28 cellular contexts compared by ENCODE assay signal in genomic region chr22:49325531-49326395, GRCh38.
A peak's percentile ranks its signal among the peaks of the same experiment; 100 is the strongest.
DNase-seq lines count a peak whose midpoint lies in the region; ATAC-seq, FAIRE-seq and TF ChIP-seq lines count a peak whose summit lies in the region.
"Had no signal": no experiment of that assay in that cellular context is flagged by ENCODE, and none has a peak within 500 bp of the region (broad histone marks: within the 10 kb centered on the region; RNA-seq: fewer than 3 reads in every experiment).

No MANE protein-coding gene starts in this region.

- H3K27me3 Mint-ChIP-seq in endodermal cell (ENCODE audit: insufficient read depth): no peaks in the 10 kb centered on the region
- peaks cover 4% of the 10 kb centered on the region for H3K27me3 Mint-ChIP-seq in osteocyte (ENCODE audit: unreplicated experiment)
- peaks cover 36% of the 10 kb centered on the region for H3K27me3 Mint-ChIP-seq in activated T-cell treated with anti-CD3 and anti-CD28 coated beads, Interleukin-2, amount 50 U/mL, for 4 hours (ENCODE audit: low read depth)

- H2AK5ac ChIP-seq in trophoblast cell (ENCODE audit: low read length): no peak overlapping the region

- 67% methylated on average over 18 of the region's 25 CpGs for WGBS in right lobe of liver (ENCODE audit: insufficient coverage, low coverage, low lambda C conversion rate, missing lambda C conversion rate)
- WGBS in HepG2 (ENCODE audit: low lambda C conversion rate): 12% methylated on average over 14 of the region's 25 CpGs
- WGBS in endodermal cell (ENCODE audit: insufficient coverage in 1 of 2, insufficient read length in 1 of 2), 2 experiments: 92 to 93% methylated on average over 18 to 25 of the region's 25 CpGs
- WGBS in trophoblast cell (ENCODE audit: extremely low coverage, insufficient coverage, insufficient read length): no CpG with 5 or more reads among the region's 25 CpGs

- no peak overlapping the region for H4K91ac ChIP-seq in trophoblast cell (ENCODE audit: low read depth, low read length)

- FAIRE-seq in HepG2 (lab: Jason Lieb, UNC): no peak
- FAIRE-seq: bronchial epithelial cell, D721Med, K562 had no signal

- H3K4ac ChIP-seq in trophoblast cell (ENCODE audit: low read depth, low read length): no peak overlapping the region

- H3K9me3 Mint-ChIP-seq in endodermal cell (no peaks in the 10 kb centered on the region), osteocyte (ENCODE audit: unreplicated experiment) (peaks cover 12% of the 10 kb centered on the region)
- H3K9me3 Mint-ChIP-seq in activated T-cell treated with anti-CD3 and anti-CD28 coated beads, Interleukin-2, amount 50 U/mL, for 4 hours: peaks cover 8% of the 10 kb centered on the region

- no peak overlapping the region for H4K12ac ChIP-seq in trophoblast cell (ENCODE audit: low read depth, low read length)

- no peaks in the 10 kb centered on the region for H4K20me1 ChIP-seq in HepG2 (ENCODE audit: insufficient read depth, low read length)

- ATAC-seq in right lobe of liver (no peak), HepG2 (no peak)
- no peak for ATAC-seq in activated T-cell treated with anti-CD3 and anti-CD28 coated beads, Interleukin-2, amount 50 U/mL, for 4 hours
- ATAC-seq: K562 had no signal

- no peak overlapping the region for H3K23ac ChIP-seq in trophoblast cell (ENCODE audit: low read length)

- H3K9me3 ChIP-seq in right lobe of liver: no peaks in the 10 kb centered on the region
- peaks cover 10% of the 10 kb centered on the region; the same call in 1 of the 2 replicates for H3K9me3 ChIP-seq in HepG2 (ENCODE audit: low read length)
- no peaks in the 10 kb centered on the region for H3K9me3 ChIP-seq in endodermal cell (ENCODE audit: control insufficient read depth, low read length)
- no peaks in the 10 kb centered on the region for H3K9me3 ChIP-seq in vagina
- no peaks in the 10 kb centered on the region for H3K9me3 ChIP-seq in trophoblast cell (ENCODE audit: insufficient read depth, low read depth, low read length)
- H3K9me3 ChIP-seq: MG63 had no signal

- intact Hi-C loops in right lobe of liver (cut with DNase I) (no loop called here), HepG2 (cut with micrococcal nuclease; ENCODE audit: unreplicated experiment) (no loop called here), vagina (cut with DNase I) (no loop called here)

- no peak overlapping the region for H3K4me3 Mint-ChIP-seq in endodermal cell
- H3K4me3 Mint-ChIP-seq in osteocyte (ENCODE audit: unreplicated experiment): no peak overlapping the region
- no peak overlapping the region for H3K4me3 Mint-ChIP-seq in activated T-cell treated with anti-CD3 and anti-CD28 coated beads, Interleukin-2, amount 50 U/mL, for 4 hours
- H3K4me3 Mint-ChIP-seq: activated T-cell treated with anti-CD3 and anti-CD28 coated beads, Interleukin-2, amount 50 U/mL, for 72 hours; CD14-positive monocyte; memory B cell had no signal

- H3K79me2 ChIP-seq in HepG2 (ENCODE audit: insufficient read depth, low read length) (no peaks in the 10 kb centered on the region), trophoblast cell (ENCODE audit: control insufficient read depth, insufficient read depth, low read length, poor library complexity) (no peaks in the 10 kb centered on the region)

- H3K36me3 Mint-ChIP-seq in endodermal cell (ENCODE audit: low read depth): no peaks in the 10 kb centered on the region
- no peaks in the 10 kb centered on the region for H3K36me3 Mint-ChIP-seq in osteocyte (ENCODE audit: unreplicated experiment)
- H3K36me3 Mint-ChIP-seq in activated T-cell treated with anti-CD3 and anti-CD28 coated beads, Interleukin-2, amount 50 U/mL, for 4 hours (ENCODE audit: insufficient read depth): no peaks in the 10 kb centered on the region
- H3K36me3 Mint-ChIP-seq: CD14-positive monocyte, memory B cell had no signal

- no peak for TF ChIP-seq EP300 in HepG2 (IDR thresholded peaks at IDR 0.05; ENCODE audit: low read depth in 2 of 2, low read length in 2 of 2)
- no peak for TF ChIP-seq EP300 in HepG2 (CRISPR knock-in tag; IDR thresholded peaks at IDR 0.05; ENCODE audit: borderline replicate concordance)

- no peak overlapping the region for H2BK12ac ChIP-seq in trophoblast cell (ENCODE audit: low read length)

- H3K4me1 ChIP-seq in right lobe of liver (no peaks in the 10 kb centered on the region), HepG2 (ENCODE audit: insufficient read depth, low read length) (no peaks in the 10 kb centered on the region), endodermal cell (ENCODE audit: control insufficient read depth, insufficient read depth, low read length) (no peaks in the 10 kb centered on the region), vagina (no peaks in the 10 kb centered on the region), trophoblast cell (ENCODE audit: control insufficient read depth in 1 of 2, insufficient read depth in 2 of 2, low read length in 2 of 2) (no peaks in the 10 kb centered on the region)

- H3K14ac ChIP-seq in trophoblast cell (ENCODE audit: low read length): no peak overlapping the region

- no peak for TF ChIP-seq RAD21 in HepG2 (CRISPR knock-in tag; IDR thresholded peaks at IDR 0.05)

- H3K4me2 ChIP-seq in HepG2 (ENCODE audit: low read depth, low read length): no peak overlapping the region
- H3K4me2 ChIP-seq in trophoblast cell (ENCODE audit: low read length): no peak overlapping the region

- POLR2A ChIA-PET in HepG2 (lab: Yijun Ruan, JAX): no interaction called here

- DNase-seq in right lobe of liver (peak in 2 of 3 donors; percentile 6 to 36), HepG2 (ENCODE audit: low spot score) (no peak), endodermal cell (peak; percentile 23), osteocyte (ENCODE audit: extremely low spot score, unreplicated experiment) (peak; percentile 68), vagina (ENCODE audit: extremely low spot score in 2 of 2) (peak; percentile 64 to 65), trophoblast cell (no peak), dermis blood vessel endothelial cell (no peak)
- DNase-seq in activated T-cell treated with anti-CD3 and anti-CD28 coated beads, Interleukin-2, amount 50 U/mL, for 4 hours: no peak
- DNase-seq: activated naive CD4-positive, alpha-beta T cell treated with anti-CD3 and anti-CD28 coated beads, Interleukin-2, amount 50 U/mL, for 16 hours; amygdala; cortex of kidney; MG63; NCI-H1417; NCI-H2081; NCI-H345; NCI-H774; nucleus accumbens; SHP77; stimulated activated CD4-positive, alpha-beta T cell treated with anti-CD3 and anti-CD28 coated beads, Interleukin-4, amount 100 ng/mL, for 24 hours; stimulated activated naive CD4-positive, alpha-beta T cell treated with Interleukin-2 at 50 U/mL for 16 hours; SW 1271; T1000 had no signal

- CTCF ChIA-PET in HepG2 (lab: Yijun Ruan, JAX; ENCODE audit: low intra/inter-chr PET ratio, low total read pairs): no interaction called here

- no peak overlapping the region for H2AFZ ChIP-seq in HepG2 (ENCODE audit: low read length)
- H2AFZ ChIP-seq in trophoblast cell (ENCODE audit: insufficient read depth, low read length, poor library complexity): no peak overlapping the region

- no peak overlapping the region for H2BK120ac ChIP-seq in trophoblast cell (ENCODE audit: insufficient read depth, low read length, poor library complexity)

- no peaks in the 10 kb centered on the region for H3K36me3 ChIP-seq in right lobe of liver
- H3K36me3 ChIP-seq in HepG2 (replicated peaks in 1 of 2; ENCODE audit: control insufficient read depth in 1 of 2, insufficient read depth in 2 of 2, low read length in 2 of 2): no peaks in the 10 kb centered on the region
- H3K36me3 ChIP-seq in endodermal cell (ENCODE audit: control insufficient read depth, insufficient read depth, low read length): no peaks in the 10 kb centered on the region
- H3K36me3 ChIP-seq in vagina: no peaks in the 10 kb centered on the region
- H3K36me3 ChIP-seq in trophoblast cell (ENCODE audit: control insufficient read depth in 1 of 2, insufficient read depth in 2 of 2, low read length in 2 of 2): no peaks in the 10 kb centered on the region
- H3K36me3 ChIP-seq: MG63 had no signal

- TF ChIP-seq POLR2A in right lobe of liver (IDR thresholded peaks at IDR 0.05) (no peak), HepG2 (IDR thresholded peaks at IDR 0.05; ENCODE audit: insufficient read depth in 1 of 2, low read depth in 2 of 2, low read length in 2 of 2) (no peak), vagina (IDR thresholded peaks at IDR 0.05) (no peak)

- H3K27me3 ChIP-seq in right lobe of liver: no peaks in the 10 kb centered on the region
- peaks cover 7 to 43% of the 10 kb centered on the region in 2 experiments; a peak in 4 of 5 replicates for H3K27me3 ChIP-seq in HepG2 (ENCODE audit: control insufficient read depth in 1 of 2, insufficient read depth in 2 of 2, low read length in 2 of 2)
- H3K27me3 ChIP-seq in endodermal cell (ENCODE audit: control insufficient read depth, insufficient read depth, low read length, poor library complexity, severe bottlenecking): no peaks in the 10 kb centered on the region
- H3K27me3 ChIP-seq in vagina: no peaks in the 10 kb centered on the region
- H3K27me3 ChIP-seq in trophoblast cell (ENCODE audit: insufficient read depth, low read length): no peaks in the 10 kb centered on the region

- H3K9ac ChIP-seq in HepG2 (ENCODE audit: insufficient read depth, low read depth, low read length) (no peak overlapping the region), endodermal cell (ENCODE audit: extremely low read depth, low read length, poor library complexity, severe bottlenecking) (no peak overlapping the region), trophoblast cell (ENCODE audit: low read length) (no peak overlapping the region)

- H3K27ac ChIP-seq in right lobe of liver (no peak overlapping the region), HepG2 (ENCODE audit: extremely low read length, insufficient read depth, low read length) (no peak overlapping the region), endodermal cell (ENCODE audit: low read depth, low read length) (no peak overlapping the region), vagina (no peak overlapping the region), trophoblast cell (ENCODE audit: low read depth, low read length) (no peak overlapping the region)

- in situ Hi-C loops in HepG2 (cut with HindIII; ENCODE audit: extremely low pct_ligation_motif_present, low pct_unique_long_range_greater_than_20kb): no loop called here

- no peaks in the 10 kb centered on the region for H3K79me1 ChIP-seq in trophoblast cell (ENCODE audit: low read length)

- TF ChIP-seq CTCF in right lobe of liver (IDR thresholded peaks at IDR 0.05): no peak
- no peak for TF ChIP-seq CTCF in HepG2 (CRISPR knock-in tag; IDR thresholded peaks at IDR 0.05)
- TF ChIP-seq CTCF in endodermal cell (conservative IDR thresholded peaks at IDR 0.05): no peak
- no peak for TF ChIP-seq CTCF in osteocyte (IDR thresholded peaks at IDR 0.05)
- TF ChIP-seq CTCF in vagina (IDR thresholded peaks at IDR 0.05): no peak

- H3K18ac ChIP-seq in trophoblast cell (ENCODE audit: low read length): no peak overlapping the region

- BruUV-seq in HepG2 (replicated peaks; lab: Mats Ljungman, UMichigan): no TSS peak

- H3K27ac Mint-ChIP-seq in endodermal cell: no peak overlapping the region
- no peak overlapping the region for H3K27ac Mint-ChIP-seq in osteocyte (ENCODE audit: unreplicated experiment)
- H3K27ac Mint-ChIP-seq: activated T-cell treated with anti-CD3 and anti-CD28 coated beads, Interleukin-2, amount 50 U/mL, for 72 hours; CD14-positive monocyte; memory B cell had no signal

- no peak overlapping the region for H3K4me3 ChIP-seq in right lobe of liver
- H3K4me3 ChIP-seq in HepG2 (replicated peaks in 1 of 3; ENCODE audit: insufficient read depth in 1 of 3, low read depth in 2 of 3, low read length in 3 of 3): no peak overlapping the region
- no peak overlapping the region for H3K4me3 ChIP-seq in endodermal cell (ENCODE audit: low read length)
- H3K4me3 ChIP-seq in vagina: no peak overlapping the region
- H3K4me3 ChIP-seq in trophoblast cell (ENCODE audit: low read depth, low read length): no peak overlapping the region
- H3K4me3 ChIP-seq: K562, MG63 had no signal

- no peak overlapping the region for H4K8ac ChIP-seq in trophoblast cell (ENCODE audit: low read depth, low read length)

- H2BK5ac ChIP-seq in trophoblast cell (ENCODE audit: low read depth, low read length, poor library complexity): no peak overlapping the region

- H3K4me1 Mint-ChIP-seq in endodermal cell: no peaks in the 10 kb centered on the region
- H3K4me1 Mint-ChIP-seq in osteocyte (ENCODE audit: unreplicated experiment): no peaks in the 10 kb centered on the region
- H3K4me1 Mint-ChIP-seq in activated T-cell treated with anti-CD3 and anti-CD28 coated beads, Interleukin-2, amount 50 U/mL, for 4 hours (ENCODE audit: low read depth): no peaks in the 10 kb centered on the region
- H3K4me1 Mint-ChIP-seq: CD14-positive monocyte, memory B cell had no signal

Comparison
In these comparisons a context has a peak if more than half of its experiments do, and no peak if none do; other contexts are left out.
1. DNase-seq: peak in right lobe of liver (2 of 3), endodermal cell (single experiment), osteocyte (single experiment) and vagina (2 of 2); none in HepG2 (single experiment), trophoblast cell (0 of 2), dermis blood vessel endothelial cell (single experiment) and activated T-cell treated with anti-CD3 and anti-CD28 coated beads, Interleukin-2, amount 50 U/mL, for 4 hours (single experiment).